In genomic region chr12:108151505-108152178, GRCh38 we compare ENCODE assay signal across 22 cellular contexts. TPM values are rescaled to one million over a fixed set of nuclear protein-coding genes. Genes with fewer than 3 reads are reported as not detected.
DNase-seq lines count a peak whose midpoint lies in the region; FAIRE-seq and TF ChIP-seq lines count a peak whose summit lies in the region.
"Had no signal": no experiment of that assay in that cellular context is flagged by ENCODE, and none has a peak within 500 bp of the region (broad histone marks: within the 10 kb centered on the region; RNA-seq: fewer than 3 reads in every experiment).

No MANE protein-coding gene starts in this region.

- TF ChIP-seq EP300 in H1 (IDR thresholded peaks at IDR 0.05; ENCODE audit: borderline replicate concordance in 1 of 2, low read depth in 2 of 2, low read length in 2 of 2): no peak

- H3K4me3 Mint-ChIP-seq in neural progenitor cell: no peak overlapping the region
- no peak overlapping the region for H3K4me3 Mint-ChIP-seq in activated CD4-positive, alpha-beta T cell treated with anti-CD3 and anti-CD28 coated beads, Interleukin-2, amount 10 ng/mL, durations not matched to agents 24 days and 14 days
- H3K4me3 Mint-ChIP-seq: CD14-positive monocyte; CD8-positive, alpha-beta T cell had no signal

- no peak overlapping the region for H2BK20ac ChIP-seq in H1 (ENCODE audit: low read length)

- no peak overlapping the region for H3K27ac ChIP-seq in H1 (ENCODE audit: low read depth, low read length)
- no peak overlapping the region for H3K27ac ChIP-seq in neural progenitor cell
- H3K27ac ChIP-seq: A549 had no signal

- peaks cover 25% of the 10 kb centered on the region for H3K4me1 Mint-ChIP-seq in neural progenitor cell
- no peaks in the 10 kb centered on the region for H3K4me1 Mint-ChIP-seq in activated CD4-positive, alpha-beta T cell treated with anti-CD3 and anti-CD28 coated beads, Interleukin-2, amount 10 ng/mL, durations not matched to agents 24 days and 14 days
- H3K4me1 Mint-ChIP-seq: CD14-positive monocyte had no signal

- no peaks in the 10 kb centered on the region for H3K36me3 Mint-ChIP-seq in neural progenitor cell
- no peaks in the 10 kb centered on the region for H3K36me3 Mint-ChIP-seq in activated CD4-positive, alpha-beta T cell treated with anti-CD3 and anti-CD28 coated beads, Interleukin-2, amount 10 ng/mL, durations not matched to agents 24 days and 14 days (ENCODE audit: low read depth)
- H3K36me3 Mint-ChIP-seq: CD14-positive monocyte; CD8-positive, alpha-beta T cell had no signal

- no peak for TF ChIP-seq POLR2A in H1 (IDR thresholded peaks at IDR 0.05; ENCODE audit: control extremely low read depth in 1 of 2, low read depth in 2 of 2, low read length in 2 of 2)

- no peak overlapping the region for H2BK12ac ChIP-seq in H1 (ENCODE audit: low read depth, low read length)

- no peak overlapping the region for H2BK5ac ChIP-seq in H1 (ENCODE audit: low read depth, low read length)

- no peak overlapping the region for H4K5ac ChIP-seq in H1 (ENCODE audit: insufficient read length, low read depth, low read length)

- DNase-seq in ELF-1 (ENCODE audit: low read depth, low spot score): peak; percentile 34
- DNase-seq in H7: peak; percentile 62
- no peak for DNase-seq in H1 (ENCODE audit: low read depth in 1 of 2, low spot score in 2 of 2)
- DNase-seq in neural progenitor cell (ENCODE audit: low spot score): no peak
- no peak for DNase-seq in NK-92 treated with Interleukin-12 subunit alpha and Interleukin-12 subunit beta, amount 100 ng/mL, for 24 hours (lab: John Stamatoyannopoulos, UW)
- DNase-seq in NCI-H2081 (lab: John Stamatoyannopoulos, UW): no peak
- no peak for DNase-seq in activated CD4-positive, alpha-beta T cell treated with anti-CD3 and anti-CD28 coated beads, Interleukin-2, amount 10 ng/mL, durations not matched to agents 24 days and 14 days
- DNase-seq: BE2C; CD8-positive, alpha-beta T cell; COR-L47; DMS153; DMS79 treated with DMSO at 0.1 percent for 48 hours; EL; GDM1 had no signal

- peak overlapping the region; percentile 57 for H3K4ac ChIP-seq in H1 (replicated peaks; ENCODE audit: insufficient read length, low read depth, low read length)

- H3K79me1 ChIP-seq in H1 (ENCODE audit: low read depth, low read length): no peaks in the 10 kb centered on the region

- no peak overlapping the region for H2BK120ac ChIP-seq in H1 (replicated peaks; ENCODE audit: low read depth, low read length)

- no peak overlapping the region for H3K23ac ChIP-seq in H1 (ENCODE audit: insufficient read length)

- no peak overlapping the region for H3K4me2 ChIP-seq in H1 (ENCODE audit: insufficient read depth in 1 of 2, low read depth in 2 of 2, low read length in 2 of 2)
- no peak overlapping the region for H3K4me2 ChIP-seq in neural progenitor cell
- H3K4me2 ChIP-seq: A549 had no signal

- no peak overlapping the region for H2AK5ac ChIP-seq in H1 (ENCODE audit: low read depth, low read length)

- H3K23me2 ChIP-seq in H1 (ENCODE audit: low read depth, low read length): no peaks in the 10 kb centered on the region

- FAIRE-seq in H1 (lab: Jason Lieb, UNC): no peak
- FAIRE-seq: A549, D721Med, GM12892, GM19239, HepG2, HTR-8/SVneo had no signal

- WGBS in H1 (ENCODE audit: extremely low coverage in 1 of 2, insufficient coverage in 1 of 2, insufficient read length in 1 of 2, insufficient replicate concordance in 2 of 2, low coverage in 1 of 2, low lambda C conversion rate in 2 of 2, missing lambda C conversion rate in 1 of 2), 2 experiments: 89% methylated on average over 12 of the region's 12 CpGs; no CpG with 5 or more reads in 1 of the 2 experiments

- intact Hi-C loops in activated CD4-positive, alpha-beta T cell treated with anti-CD3 and anti-CD28 coated beads, Interleukin-2, amount 10 ng/mL, durations not matched to agents 24 days and 14 days (cut with micrococcal nuclease): no loop called here

- no peak for TF ChIP-seq RAD21 in H1 (IDR thresholded peaks at IDR 0.05 in 1 of 2, conservative IDR thresholded peaks at IDR 0.05 in 1 of 2; ENCODE audit: low read depth in 2 of 2, low read length in 2 of 2)

- peak overlapping the region; percentile 43; the same call in 1 of the 2 replicates for H3K18ac ChIP-seq in H1 (ENCODE audit: extremely low read depth, low read length)

- no peak overlapping the region for H3K9ac ChIP-seq in H1 (replicated peaks in 1 of 4; ENCODE audit: extremely low read depth in 1 of 4, low read depth in 3 of 4, low read length in 3 of 4)
- no peak overlapping the region for H3K9ac ChIP-seq in neural progenitor cell

- no peak overlapping the region for H3K4me3 ChIP-seq in H7 (ENCODE audit: insufficient read depth, low read depth, low read length)
- no peak overlapping the region for H3K4me3 ChIP-seq in H1 (ENCODE audit: extremely low read depth in 1 of 4, insufficient read depth in 2 of 4, low read depth in 3 of 4, low read length in 4 of 4)
- no peak overlapping the region for H3K4me3 ChIP-seq in neural progenitor cell
- H3K4me3 ChIP-seq: A549 had no signal

- H3F3A ChIP-seq in neural progenitor cell (ENCODE audit: low read depth): peaks cover 4% of the 10 kb centered on the region

- no peak overlapping the region for H2AFZ ChIP-seq in H1 (ENCODE audit: low read length)
- no peak overlapping the region for H2AFZ ChIP-seq in neural progenitor cell (replicated peaks)

- H4K91ac ChIP-seq in H1 (replicated peaks; ENCODE audit: insufficient read length, low read length): peak overlapping the region; percentile 22

- no peak for TF ChIP-seq CTCF in H1 (IDR thresholded peaks at IDR 0.05; ENCODE audit: control extremely low read depth in 1 of 3, insufficient read depth in 1 of 3, low read depth in 1 of 3, low read length in 3 of 3)
- TF ChIP-seq CTCF in neural progenitor cell (IDR thresholded peaks at IDR 0.05): no peak

- H3K27me3 Mint-ChIP-seq in neural progenitor cell (ENCODE audit: insufficient read depth, low read depth): peaks cover 10% of the 10 kb centered on the region
- no peaks in the 10 kb centered on the region for H3K27me3 Mint-ChIP-seq in activated CD4-positive, alpha-beta T cell treated with anti-CD3 and anti-CD28 coated beads, Interleukin-2, amount 10 ng/mL, durations not matched to agents 24 days and 14 days

- no peaks in the 10 kb centered on the region for H3K9me3 Mint-ChIP-seq in neural progenitor cell
- no peaks in the 10 kb centered on the region for H3K9me3 Mint-ChIP-seq in activated CD4-positive, alpha-beta T cell treated with anti-CD3 and anti-CD28 coated beads, Interleukin-2, amount 10 ng/mL, durations not matched to agents 24 days and 14 days

- H3K9me3 ChIP-seq in H1 (ENCODE audit: insufficient read depth in 2 of 2, low read depth in 1 of 2, low read length in 1 of 2) (no peaks in the 10 kb centered on the region), neural progenitor cell (ENCODE audit: low read depth) (no peaks in the 10 kb centered on the region)
- H3K9me3 ChIP-seq: A549, BE2C had no signal

- H2BK15ac ChIP-seq in H1 (ENCODE audit: low read length): no peak overlapping the region

- H3K36me3 ChIP-seq in H7 (replicated peaks; ENCODE audit: control insufficient read depth, insufficient read depth, low read length) (no peaks in the 10 kb centered on the region), H1 (ENCODE audit: control insufficient read depth in 2 of 4, insufficient read depth in 4 of 4, low read length in 3 of 4) (no peaks in the 10 kb centered on the region), neural progenitor cell (no peaks in the 10 kb centered on the region)
- H3K36me3 ChIP-seq: BE2C had no signal

- H3K14ac ChIP-seq in H1 (ENCODE audit: insufficient read length): no peak overlapping the region

- H3K79me2 ChIP-seq in H1 (ENCODE audit: control insufficient read depth in 1 of 2, insufficient read depth in 2 of 2, low read length in 2 of 2) (no peaks in the 10 kb centered on the region), neural progenitor cell (ENCODE audit: low read depth) (no peaks in the 10 kb centered on the region)

- no peaks in the 10 kb centered on the region for H3K27me3 ChIP-seq in H7 (ENCODE audit: control insufficient read depth, insufficient read depth, low read length)
- no peaks in the 10 kb centered on the region for H3K27me3 ChIP-seq in H1 (replicated peaks in 1 of 4; ENCODE audit: control insufficient read depth in 3 of 4, extremely low read depth in 1 of 4, insufficient read depth in 3 of 4, low read length in 3 of 4)
- no peaks in the 10 kb centered on the region for H3K27me3 ChIP-seq in neural progenitor cell
- H3K27me3 ChIP-seq: BE2C had no signal

- H3K56ac ChIP-seq in H1 (replicated peaks; ENCODE audit: insufficient read length, low read depth, low read length): no peak overlapping the region

- H4K8ac ChIP-seq in H1 (ENCODE audit: extremely low read depth, insufficient read depth, low read length): no peak overlapping the region

- no peaks in the 10 kb centered on the region for H4K20me1 ChIP-seq in H1 (replicated peaks in 1 of 2; ENCODE audit: control insufficient read depth in 1 of 2, insufficient read depth in 2 of 2, low read length in 2 of 2)
- no peaks in the 10 kb centered on the region for H4K20me1 ChIP-seq in neural progenitor cell (ENCODE audit: low read depth)

- peaks cover 0 to 4% (median under 1%) of the 10 kb centered on the region in 4 experiments; a peak in 2 of 7 replicates for H3K4me1 ChIP-seq in H1 (replicated peaks in 1 of 4; ENCODE audit: control insufficient read depth in 3 of 4, insufficient read depth in 4 of 4, low read length in 3 of 4)
- peaks cover 21% of the 10 kb centered on the region for H3K4me1 ChIP-seq in neural progenitor cell
- H3K4me1 ChIP-seq: A549, BE2C had no signal

- CTCF ChIA-PET in H1 (lab: Charles Lee; ENCODE audit: partially characterized antibody): interaction anchor here (2.0 kb wide), 1 partner anchor 15 kb away, joined by 5 read pairs; no protein-coding TSS in a partner anchor

- H3K27ac Mint-ChIP-seq in neural progenitor cell: peak overlapping the region; percentile 61
- no peak overlapping the region for H3K27ac Mint-ChIP-seq in activated CD4-positive, alpha-beta T cell treated with anti-CD3 and anti-CD28 coated beads, Interleukin-2, amount 10 ng/mL, durations not matched to agents 24 days and 14 days
- H3K27ac Mint-ChIP-seq: CD14-positive monocyte; CD8-positive, alpha-beta T cell had no signal

- POLR2A ChIA-PET in H1 (lab: Charles Lee; ENCODE audit: partially characterized antibody): interaction anchor here (1.0 kb wide), 1 partner anchor 10 kb away, joined by 3 read pairs; no protein-coding TSS in a partner anchor

RNA-seq across cellular contexts. Expression of gene WSCD2, which starts 22.6 kb away (rescaled TPM):
- 1.7 and 1.8 TPM in 2 replicates for total RNA-seq in H7 (2014; rRNA removed; shearing (Covaris generic))
- total RNA-seq in H1 (2021; fragmentation: NEBNext Ultra II Directional; extraction: Animal tissue kit (Norgen Biotek cat#: 25700)): 1.7 and 2.2 TPM in 2 replicates
- polyA plus RNA-seq in H1 (2011; rRNA removed): 0.99 and 1.3 TPM in 2 replicates
- 1.00 TPM for polyA plus RNA-seq in H1 (2011; cell fraction: cytosol; rRNA removed)
- polyA plus RNA-seq in H1 (2011; cell fraction: nucleus; rRNA removed): 2.6 TPM
- polyA plus RNA-seq in H1 (2012, experiment 1 of 2): 1.1 to 2.5 TPM (median 1.3 TPM) in 4 replicates
- polyA plus RNA-seq in H1 (2012, experiment 2 of 2): 1.1 TPM
- 0.73 TPM for polyA plus RNA-seq in H1 (2013, experiment 1 of 2)
- polyA plus RNA-seq in H1 (2013, experiment 2 of 2): 0.70 TPM
- 1.7 and 5.8 TPM in 2 replicates for polyA minus RNA-seq in H1 (2011; rRNA and poly(A)+ RNA removed)
- polyA minus RNA-seq in H1 (2011; cell fraction: cytosol; rRNA and poly(A)+ RNA removed): 1.9 TPM
- 4.1 TPM for polyA minus RNA-seq in H1 (2011; cell fraction: nucleus; rRNA and poly(A)+ RNA removed)
- 3.0 and 6.6 TPM in 2 replicates for total RNA-seq in neural progenitor cell (ENCODE audit: low replicate concordance)
- not detected in 2 replicates for total RNA-seq in activated CD4-positive, alpha-beta T cell treated with anti-CD3 and anti-CD28 coated beads, Interleukin-2, amount 10 ng/mL, durations not matched to agents 24 days and 14 days
- total RNA-seq: CD8-positive, alpha-beta T cell; HepG2 had no signal
- polyA plus RNA-seq: A549, AG04450, CD14-positive monocyte, HepG2 had no signal

Comparison
In these comparisons a context has a peak if more than half of its experiments do, and no peak if none do; other contexts are left out.
1. DNase-seq: peak in ELF-1 (single experiment) and H7 (single experiment); none in H1 (0 of 2), neural progenitor cell (single experiment), NK-92 treated with Interleukin-12 subunit alpha and Interleukin-12 subunit beta, amount 100 ng/mL, for 24 hours (single experiment), NCI-H2081 (0 of 2) and activated CD4-positive, alpha-beta T cell treated with anti-CD3 and anti-CD28 coated beads, Interleukin-2, amount 10 ng/mL, durations not matched to agents 24 days and 14 days (single experiment).